10 cellular contexts compared by ENCODE assay signal in the genomic region with DNA sequence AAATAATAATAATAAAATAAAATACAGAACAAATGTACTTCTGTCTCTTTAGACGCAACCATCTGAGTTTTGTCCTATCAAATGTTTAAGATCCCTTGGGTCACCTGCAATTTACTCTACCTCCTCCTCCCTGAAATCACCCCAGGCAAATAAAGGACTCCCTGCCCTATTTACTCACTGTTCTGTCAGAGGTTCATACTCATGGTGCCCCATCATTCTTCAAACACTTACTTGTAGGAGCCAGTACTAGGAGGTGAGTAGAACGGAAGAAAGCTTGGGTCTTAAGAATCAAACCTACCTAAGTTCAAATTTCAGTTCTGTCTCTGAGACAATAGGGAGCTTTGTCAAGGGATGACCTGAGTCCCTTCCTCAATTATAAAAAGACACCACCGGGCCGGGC.
DNase-seq lines count a peak whose midpoint lies in the region; ATAC-seq and TF ChIP-seq lines count a peak whose summit lies in the region.
"Had no signal": no experiment of that assay in that cellular context is flagged by ENCODE, and none has a peak within 500 bp of the region (broad histone marks: within the 10 kb centered on the region; RNA-seq: fewer than 3 reads in every experiment).

No MANE protein-coding gene starts in this region.

- H3K9ac ChIP-seq in MM.1S (ENCODE audit: low read length), result no peak overlapping the region

- no peak for DNase-seq in T-helper 2 cell treated with Interferon-gamma antibody and Interleukin-4, amounts not matched to agents 5 μg/mL and 100 μg/mL, for 36 hours (ENCODE audit: low spot score)
- DNase-seq in T-helper 2 cell (no peak), nephron progenitor cell (no peak), MM.1S (no peak)
- DNase-seq: 8988T, KG1, kidney glomerular epithelial cell had no signal

- H4K20me1 ChIP-seq in MM.1S (ENCODE audit: insufficient read depth, low read length), result peaks cover 13% of the 10 kb centered on the region

- H3K36me3 ChIP-seq in MM.1S (replicated peaks; ENCODE audit: insufficient read depth, low read length), result no peaks in the 10 kb centered on the region

- no peak for TF ChIP-seq CTCF in nephron progenitor cell (IDR thresholded peaks at IDR 0.05)
- TF ChIP-seq CTCF in MM.1S (IDR thresholded peaks at IDR 0.05; ENCODE audit: low read length), result no peak

- H3K4me2 ChIP-seq in MM.1S (ENCODE audit: low read depth, low read length), result no peak overlapping the region

- H3K4me1 ChIP-seq in MM.1S (ENCODE audit: low read length), result peaks cover 12% of the 10 kb centered on the region

- H3K27me3 ChIP-seq in MM.1S (replicated peaks; ENCODE audit: insufficient read depth, low read length), result no peaks in the 10 kb centered on the region

- H3K9me3 ChIP-seq in MM.1S (replicated peaks; ENCODE audit: insufficient read depth, low read length), result no peaks in the 10 kb centered on the region

- peaks cover 39% of the 10 kb centered on the region for H3K36me3 Mint-ChIP-seq in T-helper 2 cell treated with Interferon-gamma antibody and Interleukin-4, amounts not matched to agents 5 μg/mL and 100 μg/mL, for 36 hours (ENCODE audit: low read depth)
- H3K36me3 Mint-ChIP-seq in activated naive CD8-positive, alpha-beta T cell, result no peaks in the 10 kb centered on the region
- H3K36me3 Mint-ChIP-seq in nephron progenitor cell (ENCODE audit: low read depth), result peaks cover 43% of the 10 kb centered on the region

- H3F3A ChIP-seq in MM.1S (ENCODE audit: insufficient read depth, low read length), result peaks cover 14% of the 10 kb centered on the region

- H3K27me3 Mint-ChIP-seq in T-helper 2 cell treated with Interferon-gamma antibody and Interleukin-4, amounts not matched to agents 5 μg/mL and 100 μg/mL, for 36 hours (ENCODE audit: low read depth), result no peaks in the 10 kb centered on the region
- H3K27me3 Mint-ChIP-seq in activated naive CD8-positive, alpha-beta T cell, result no peaks in the 10 kb centered on the region
- peaks cover 4% of the 10 kb centered on the region for H3K27me3 Mint-ChIP-seq in nephron progenitor cell (ENCODE audit: low read depth, poor library complexity)
- H3K27me3 Mint-ChIP-seq: stimulated activated memory B cell treated with anti-CD40 and anti-IgM and Interleukin-4, amounts not matched to agents 10 μg/mL and 1 μg/mL and 100 μg/mL, for 72 hours had no signal

- no peak overlapping the region for H3K27ac Mint-ChIP-seq in T-helper 2 cell treated with Interferon-gamma antibody and Interleukin-4, amounts not matched to agents 5 μg/mL and 100 μg/mL, for 36 hours
- H3K27ac Mint-ChIP-seq in activated naive CD8-positive, alpha-beta T cell, result peak overlapping the region; percentile 87
- H3K27ac Mint-ChIP-seq in nephron progenitor cell, result peak overlapping the region; percentile 32

- no peak overlapping the region for H3K27ac ChIP-seq in MM.1S (ENCODE audit: low read length)

- no peak overlapping the region for H3K4me3 ChIP-seq in MM.1S (ENCODE audit: low read length)

- no peak overlapping the region for H2AFZ ChIP-seq in MM.1S (ENCODE audit: low read length)

- H3K9me3 Mint-ChIP-seq in T-helper 2 cell treated with Interferon-gamma antibody and Interleukin-4, amounts not matched to agents 5 μg/mL and 100 μg/mL, for 36 hours, result no peaks in the 10 kb centered on the region
- H3K9me3 Mint-ChIP-seq in activated naive CD8-positive, alpha-beta T cell (ENCODE audit: low read depth), result no peaks in the 10 kb centered on the region
- no peaks in the 10 kb centered on the region for H3K9me3 Mint-ChIP-seq in nephron progenitor cell
- H3K9me3 Mint-ChIP-seq: stimulated activated memory B cell treated with anti-CD40 and anti-IgM and Interleukin-4, amounts not matched to agents 10 μg/mL and 1 μg/mL and 100 μg/mL, for 72 hours had no signal

- H3K79me2 ChIP-seq in MM.1S (ENCODE audit: low read length), result peaks cover 78% of the 10 kb centered on the region

- H3K9me2 ChIP-seq in MM.1S (replicated peaks; ENCODE audit: insufficient read depth, low read length), result no peaks in the 10 kb centered on the region

- peaks cover 34% of the 10 kb centered on the region for H3K4me1 Mint-ChIP-seq in T-helper 2 cell treated with Interferon-gamma antibody and Interleukin-4, amounts not matched to agents 5 μg/mL and 100 μg/mL, for 36 hours (ENCODE audit: low read depth)
- peaks cover 40% of the 10 kb centered on the region for H3K4me1 Mint-ChIP-seq in activated naive CD8-positive, alpha-beta T cell (ENCODE audit: low read depth)
- H3K4me1 Mint-ChIP-seq in nephron progenitor cell, result peaks cover 48% of the 10 kb centered on the region

- H3K4me3 Mint-ChIP-seq in T-helper 2 cell treated with Interferon-gamma antibody and Interleukin-4, amounts not matched to agents 5 μg/mL and 100 μg/mL, for 36 hours, result peak overlapping the region; percentile 89
- H3K4me3 Mint-ChIP-seq in activated naive CD8-positive, alpha-beta T cell, result peak overlapping the region; percentile 92
- peak overlapping the region; percentile 83 for H3K4me3 Mint-ChIP-seq in nephron progenitor cell

- ATAC-seq in HG03442 (IDR thresholded peaks at IDR 0.05; ENCODE audit: unreplicated experiment), result no peak
- ATAC-seq: stimulated activated memory B cell treated with anti-CD40 and anti-IgM and Interleukin-4, amounts not matched to agents 10 μg/mL and 1 μg/mL and 100 μg/mL, for 72 hours had no signal
